1 cellular context compared by ENCODE assay signal in the genomic region with DNA sequence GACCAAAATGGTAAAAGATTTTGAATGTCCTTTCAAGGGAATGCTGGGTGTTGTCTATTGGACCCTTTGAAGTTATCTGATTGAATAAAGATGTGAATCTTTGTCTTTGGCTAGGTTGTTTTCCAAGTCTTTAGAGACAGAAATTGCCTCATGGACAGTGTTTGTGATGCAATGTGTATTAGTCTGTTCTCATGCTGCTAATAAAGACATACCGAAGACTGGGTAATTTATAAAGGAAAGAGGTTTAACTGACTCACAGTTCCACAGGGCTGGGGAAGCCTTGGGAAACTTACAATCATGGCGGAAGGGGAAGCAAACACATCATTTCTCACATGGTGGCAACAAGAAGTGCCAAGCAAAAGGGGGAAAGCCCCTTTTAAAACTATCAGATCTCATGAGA.
TF ChIP-seq lines count a peak whose summit lies in the region.

No MANE protein-coding gene starts in this region.

TF ChIP-seq in SK-N-SH treated with all-trans-retinoic acid at 6 μM for 48 hours, 23 proteins besides CTCF, POLR2A, EP300 and RAD21 (continued from another document):
- TF ChIP-seq, protein P1, sequence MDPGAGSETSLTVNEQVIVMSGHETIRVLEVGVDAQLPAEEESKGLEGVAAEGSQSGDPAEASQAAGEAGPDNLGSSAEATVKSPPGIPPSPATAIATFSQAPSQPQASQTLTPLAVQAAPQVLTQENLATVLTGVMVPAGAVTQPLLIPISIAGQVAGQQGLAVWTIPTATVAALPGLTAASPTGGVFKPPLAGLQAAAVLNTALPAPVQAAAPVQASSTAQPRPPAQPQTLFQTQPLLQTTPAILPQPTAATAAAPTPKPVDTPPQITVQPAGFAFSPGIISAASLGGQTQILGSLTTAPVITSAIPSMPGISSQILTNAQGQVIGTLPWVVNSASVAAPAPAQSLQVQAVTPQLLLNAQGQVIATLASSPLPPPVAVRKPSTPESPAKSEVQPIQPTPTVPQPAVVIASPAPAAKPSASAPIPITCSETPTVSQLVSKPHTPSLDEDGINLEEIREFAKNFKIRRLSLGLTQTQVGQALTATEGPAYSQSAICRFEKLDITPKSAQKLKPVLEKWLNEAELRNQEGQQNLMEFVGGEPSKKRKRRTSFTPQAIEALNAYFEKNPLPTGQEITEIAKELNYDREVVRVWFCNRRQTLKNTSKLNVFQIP (CRISPR knock-in tag; IDR thresholded peaks at IDR 0.05; ENCODE audit: borderline replicate concordance, low read depth), result no peak
- TF ChIP-seq ZNF70 (CRISPR knock-in tag; IDR thresholded peaks at IDR 0.05), result no peak
